8 cellular contexts compared by ENCODE assay signal in the genomic region with DNA sequence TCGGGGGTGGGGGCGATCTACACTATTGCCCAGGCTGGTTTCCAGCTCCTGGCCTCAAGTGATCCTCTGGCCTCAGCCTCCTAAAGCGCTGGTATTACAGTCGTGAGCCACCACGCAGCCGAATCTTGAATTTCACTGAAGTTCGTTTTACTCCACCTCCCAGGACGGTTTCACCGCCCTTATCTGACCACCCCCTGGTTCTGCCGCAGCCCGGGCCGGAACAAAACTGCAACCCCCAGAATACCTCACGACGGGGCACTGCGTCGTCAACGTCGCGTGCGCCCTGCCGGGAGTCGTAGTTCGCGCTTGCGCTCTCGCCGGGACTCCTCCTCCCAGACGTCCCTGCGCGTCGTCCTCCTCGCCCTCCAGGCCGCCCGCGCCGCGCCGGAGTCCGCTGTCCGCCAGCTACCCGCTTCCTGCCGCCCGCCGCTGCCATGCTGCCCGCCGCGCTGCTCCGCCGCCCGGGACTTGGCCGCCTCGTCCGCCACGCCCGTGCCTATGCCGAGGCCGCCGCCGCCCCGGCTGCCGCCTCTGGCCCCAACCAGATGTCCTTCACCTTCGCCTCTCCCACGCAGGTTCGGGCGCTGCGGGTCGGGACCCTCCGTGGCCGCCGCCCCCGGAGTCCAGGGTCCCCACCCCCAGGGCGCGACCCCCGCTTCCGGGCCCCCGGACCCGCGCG. TPM values are rescaled to one million over a fixed set of nuclear protein-coding genes. Genes with fewer than 3 reads are reported as not detected.
DNase-seq lines count a peak whose midpoint lies in the region; ATAC-seq and TF ChIP-seq lines count a peak whose summit lies in the region.

A gene (plus strand): TSS at position 335 of the 679 bp plus-strand sequence. CDS start 100 bp downstream, at position 435.

- in situ Hi-C loops in G401 (cut with HindIII; ENCODE audit: low sequenced_read_pairs) = no loop called here

- intact Hi-C loops in head of caudate nucleus (cut with DNase I) = no loop called here
- intact Hi-C loops in ovary (cut with DNase I) = loop anchor here in 1 of 4 donors (10.0 kb wide), 2 partner anchors 217 to 803 kb away; a partner anchor contains a TSS

- H3K9me3 ChIP-seq in ovary = no peaks in the 10 kb centered on the region
- no peaks in the 10 kb centered on the region for H3K9me3 ChIP-seq in thymus (ENCODE audit: control insufficient read depth)

- WGBS in ovary, 3 donors = 0 to 1% (median 1%) methylated on average over 44 to 79 of the region's 79 CpGs
- under 1% methylated on average over 79 of the region's 79 CpGs for WGBS in thymus

- H3K4me3 Mint-ChIP-seq in activated naive CD8-positive, alpha-beta T cell treated with anti-CD3 and anti-CD28 coated beads, Interleukin-2, amount 10 ng/mL, durations not matched to agents 7 days and 5 days = peak within 1 kb of the TSS; percentile 85

- H3K4me1 ChIP-seq in ovary (ENCODE audit: insufficient read depth) = peaks cover 26% of the 10 kb centered on the region
- peaks cover 26% of the 10 kb centered on the region for H3K4me1 ChIP-seq in thymus (ENCODE audit: control insufficient read depth, insufficient read depth, low read length)

- H3K27ac Mint-ChIP-seq in activated naive CD8-positive, alpha-beta T cell treated with anti-CD3 and anti-CD28 coated beads, Interleukin-2, amount 10 ng/mL, durations not matched to agents 7 days and 5 days = peak within 1 kb of the TSS; percentile 93

- no peaks in the 10 kb centered on the region for H3K9me3 Mint-ChIP-seq in activated naive CD8-positive, alpha-beta T cell treated with anti-CD3 and anti-CD28 coated beads, Interleukin-2, amount 10 ng/mL, durations not matched to agents 7 days and 5 days

- no peak for TF ChIP-seq EP300 in ovary (IDR thresholded peaks at IDR 0.05)

- H3K27me3 Mint-ChIP-seq in activated naive CD8-positive, alpha-beta T cell treated with anti-CD3 and anti-CD28 coated beads, Interleukin-2, amount 10 ng/mL, durations not matched to agents 7 days and 5 days = peaks cover 15% of the 10 kb centered on the region

- ATAC-seq in HG02588 (IDR thresholded peaks at IDR 0.05; ENCODE audit: unreplicated experiment) = peak; percentile 36
- peak; percentile 75 for ATAC-seq in activated naive CD8-positive, alpha-beta T cell treated with anti-CD3 and anti-CD28 coated beads, Interleukin-2, amount 10 ng/mL, durations not matched to agents 7 days and 5 days (ENCODE audit: low read depth)

- DNase-seq in G401 (ENCODE audit: low spot score) (peak; percentile 92), NCI-H1436 (lab: John Stamatoyannopoulos, UW) (peak; percentile 90), SW480 (ENCODE audit: low spot score) (peak; percentile 84), head of caudate nucleus (peak; percentile 85 to 98 (median 96)), ovary (peak; percentile 93 to 96 (median 94))
- peak; percentile 92 for DNase-seq in activated naive CD8-positive, alpha-beta T cell treated with anti-CD3 and anti-CD28 coated beads, Interleukin-2, amount 10 ng/mL, durations not matched to agents 7 days and 5 days

- H3K27ac ChIP-seq in ovary = peak within 1 kb of the TSS; percentile 81 to 87
- H3K27ac ChIP-seq in thymus (ENCODE audit: low read depth) = peak within 1 kb of the TSS; percentile 77

- H3K4me3 ChIP-seq in ovary (peak within 1 kb of the TSS; percentile 78), thymus (ENCODE audit: low read length) (peak within 1 kb of the TSS; percentile 91)

- POLR2A ChIA-PET in activated naive CD8-positive, alpha-beta T cell treated with anti-CD3 and anti-CD28 coated beads, Interleukin-2, amount 10 ng/mL, durations not matched to agents 7 days and 5 days (lab: Charles Lee) = interaction anchor here (0.5 to 7.7 kb wide), 6 partner anchors 11 to 576 kb away, joined by 3 to 385 read pairs (median 4); a partner anchor contains a TSS

- H3K4me1 Mint-ChIP-seq in activated naive CD8-positive, alpha-beta T cell treated with anti-CD3 and anti-CD28 coated beads, Interleukin-2, amount 10 ng/mL, durations not matched to agents 7 days and 5 days = peaks cover 24% of the 10 kb centered on the region

- H3K36me3 Mint-ChIP-seq in activated naive CD8-positive, alpha-beta T cell treated with anti-CD3 and anti-CD28 coated beads, Interleukin-2, amount 10 ng/mL, durations not matched to agents 7 days and 5 days = no peaks in the 10 kb centered on the region

- no peaks in the 10 kb centered on the region for H3K36me3 ChIP-seq in ovary
- H3K36me3 ChIP-seq in thymus (ENCODE audit: control insufficient read depth, insufficient read depth) = peaks cover 13% of the 10 kb centered on the region

- TF ChIP-seq POLR2A in ovary (IDR thresholded peaks at IDR 0.05) = peak; percentile 60

- H3K27me3 ChIP-seq in ovary (no peaks in the 10 kb centered on the region), thymus (ENCODE audit: control insufficient read depth, insufficient read depth) (peaks cover 35% of the 10 kb centered on the region)

- no peak for TF ChIP-seq CTCF in ovary (IDR thresholded peaks at IDR 0.05)

RNA-seq across cellular contexts. Expression of the gene that starts here (rescaled TPM):
- 61.3 and 98.5 TPM in 2 replicates for total RNA-seq in G401 (2014; rRNA removed; shearing (Covaris generic))
- 100 to 1,000 TPM; 157 to 161 TPM for total RNA-seq in activated naive CD8-positive, alpha-beta T cell treated with anti-CD3 and anti-CD28 coated beads, Interleukin-2, amount 10 ng/mL, durations not matched to agents 7 days and 5 days
- total RNA-seq in ovary = 100 to 1,000 TPM in 6 of 7 donors, 10 to 100 TPM in 1; 71.9 to 218 (median 148) TPM
- 100 to 1,000 TPM in 1 of 2 donors, 1 to 10 TPM in 1; 1.3 to 110 TPM for polyA plus RNA-seq in ovary
- 150 TPM for polyA plus RNA-seq in thymus

Comparison
In these comparisons a context has a peak if more than half of its experiments do, and no peak if none do; other contexts are left out.
1. Peak in every context shown above with its lines: DNase-seq, ATAC-seq, H3K4me3 ChIP-seq and H3K27ac ChIP-seq.